In the genomic region with DNA sequence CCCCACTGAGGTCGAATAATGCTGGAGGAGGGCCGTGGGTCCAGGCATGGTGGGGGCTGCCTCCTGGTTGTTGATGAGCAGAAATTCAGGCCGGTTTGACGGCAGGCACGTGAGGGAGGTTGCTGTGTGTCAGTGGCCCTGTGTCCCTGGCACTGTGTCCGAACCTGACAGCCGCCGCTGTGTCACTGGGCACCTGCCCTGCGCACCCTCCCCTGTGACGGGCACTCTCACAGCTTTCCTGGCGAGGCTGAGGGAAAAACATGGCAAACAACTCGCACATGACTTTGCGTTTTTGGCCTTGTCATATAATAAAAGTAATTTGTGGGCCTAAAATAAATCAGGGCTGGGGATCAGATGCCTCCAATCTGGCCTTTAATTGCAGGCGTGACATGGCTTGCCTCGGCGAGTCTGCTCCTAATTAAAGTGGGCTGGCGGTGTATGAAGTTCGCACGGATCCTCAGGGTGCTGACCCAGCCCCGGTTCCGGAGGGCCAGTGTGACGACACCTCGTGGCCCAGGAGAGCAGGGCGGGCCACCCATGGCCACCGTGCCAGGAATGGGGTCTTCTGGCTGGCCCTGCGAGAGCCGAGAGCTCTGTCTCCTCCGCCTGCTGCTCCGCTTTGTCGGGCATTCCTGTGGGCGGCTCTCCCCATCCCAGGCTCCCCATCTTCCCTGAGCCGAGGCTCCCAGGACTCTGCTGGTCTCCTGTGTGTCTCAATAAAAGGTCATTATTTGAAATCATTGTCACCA, we compare ENCODE assay signal across 26 cellular contexts.
DNase-seq lines count a peak whose midpoint lies in the region; ATAC-seq and TF ChIP-seq lines count a peak whose summit lies in the region.
"Had no signal": no experiment of that assay in that cellular context is flagged by ENCODE, and none has a peak within 500 bp of the region (broad histone marks: within the 10 kb centered on the region; RNA-seq: fewer than 3 reads in every experiment).

No MANE protein-coding gene starts in this region.

- no peak overlapping the region for H3K23ac ChIP-seq in neuronal stem cell (ENCODE audit: low read depth, low read length, poor library complexity)

- peak overlapping the region; percentile 88 for H2BK120ac ChIP-seq in neuronal stem cell (ENCODE audit: low read depth, low read length)

- H3K27ac ChIP-seq in neuronal stem cell (replicated peaks; ENCODE audit: low read length): peak overlapping the region; percentile 63
- H3K27ac ChIP-seq: colonic mucosa, thyroid gland had no signal

- H3K14ac ChIP-seq in neuronal stem cell (ENCODE audit: low read length): peak overlapping the region; percentile 67

- H3K4me1 ChIP-seq in neuronal stem cell (ENCODE audit: control insufficient read depth in 2 of 2, insufficient read depth in 1 of 2, low read depth in 1 of 2, low read length in 2 of 2): peaks cover 14 to 23% of the 10 kb centered on the region in 2 donors
- H3K4me1 ChIP-seq: colonic mucosa had no signal

- H4K91ac ChIP-seq in neuronal stem cell (ENCODE audit: low read depth, low read length, poor library complexity): no peak overlapping the region

- H3K4me3 ChIP-seq in AG10803 (ENCODE audit: low read length) (no peak overlapping the region), fibroblast of villous mesenchyme (ENCODE audit: low read depth, low read length) (no peak overlapping the region), neuronal stem cell (ENCODE audit: low read length in 2 of 2) (peak overlapping the region in 1 of 2 donors; percentile 41)
- H3K4me3 ChIP-seq: colonic mucosa, heart right ventricle, thyroid gland had no signal

- TF ChIP-seq CTCF in AG10803 (conservative IDR thresholded peaks at IDR 0.05; ENCODE audit: low read length) (no peak), fibroblast of villous mesenchyme (IDR thresholded peaks at IDR 0.05; ENCODE audit: insufficient read depth, low read depth, low read length) (no peak)

- peak overlapping the region; percentile 85 for H2AK5ac ChIP-seq in neuronal stem cell (ENCODE audit: low read depth, low read length)

- peaks cover 4% of the 10 kb centered on the region for H3K79me1 ChIP-seq in neuronal stem cell (ENCODE audit: low read depth, low read length)

- peaks cover 9 to 17% of the 10 kb centered on the region in 2 donors for H3K9me3 ChIP-seq in neuronal stem cell (replicated peaks in 1 of 2; ENCODE audit: control insufficient read depth in 2 of 2, insufficient read depth in 1 of 2, low read depth in 1 of 2, low read length in 2 of 2)
- H3K9me3 ChIP-seq: colonic mucosa, SK-N-SH, thyroid gland had no signal

- no peak overlapping the region for H2BK12ac ChIP-seq in neuronal stem cell (ENCODE audit: low read length)

- peak overlapping the region; percentile 76 for H3K18ac ChIP-seq in neuronal stem cell (ENCODE audit: low read length)

- H2AFZ ChIP-seq in neuronal stem cell (ENCODE audit: low read length): no peak overlapping the region

- DNase-seq in AG10803 (ENCODE audit: low read depth) (peak; percentile 50), NCI-H1694 (lab: John Stamatoyannopoulos, UW) (peak; percentile 7), fibroblast of villous mesenchyme (ENCODE audit: low read depth) (peak; percentile 21), neuronal stem cell (ENCODE audit: low spot score) (no peak), HCEC 1CT (no peak), NCI-H146 (lab: John Stamatoyannopoulos, UW) (no peak)
- DNase-seq: ACHN; activated CD4-positive, alpha-beta memory T cell treated with anti-CD3 and anti-CD28 coated beads for 36 hours; activated CD8-positive, alpha-beta memory T cell treated with anti-CD3 and anti-CD28 coated beads, Interleukin-2, amount 50 U/mL, for 4 hours; activated naive CD4-positive, alpha-beta T cell treated with anti-CD3 and anti-CD28 coated beads, Interleukin-2, amount 10 ng/mL, durations not matched to agents 7 days and 5 days; colonic mucosa; DMS79; effector CD8-positive, alpha-beta T cell; GF-D8; heart right ventricle; Karpas-422; kidney glomerular epithelial cell; NCI-H2029; NCI-H345; NCI-H748 treated with DMSO at 0.1 percent for 48 hours; nucleus accumbens; SK-N-SH; small intestine; thyroid gland had no signal

- H3K9ac ChIP-seq in neuronal stem cell (ENCODE audit: low read depth, low read length, poor library complexity): peak overlapping the region; percentile 84
- H3K9ac ChIP-seq: SK-N-SH had no signal

- no peaks in the 10 kb centered on the region for H3K27me3 ChIP-seq in neuronal stem cell (ENCODE audit: control insufficient read depth in 3 of 3, insufficient read depth in 3 of 3, low read depth in 1 of 3, low read length in 3 of 3)
- H3K27me3 ChIP-seq: colonic mucosa, heart right ventricle, thyroid gland had no signal

- H4K8ac ChIP-seq in neuronal stem cell (ENCODE audit: low read depth, low read length): no peak overlapping the region

- no peak overlapping the region for H2BK5ac ChIP-seq in neuronal stem cell (ENCODE audit: low read length)

- no peak overlapping the region for H3K4me2 ChIP-seq in neuronal stem cell (ENCODE audit: insufficient read depth, low read length, poor library complexity, severe bottlenecking)
- H3K4me2 ChIP-seq: SK-N-SH had no signal

- no peak for ATAC-seq in HG02623 (IDR thresholded peaks at IDR 0.05; ENCODE audit: unreplicated experiment)
- ATAC-seq: activated CD4-positive, CD25-positive, alpha-beta regulatory T cell treated with anti-CD3 and anti-CD28 coated beads, Interleukin-2, amount 50 U/mL, for 24 hours had no signal

- H3K36me3 ChIP-seq in neuronal stem cell (replicated peaks in 1 of 2; ENCODE audit: control insufficient read depth in 2 of 2, insufficient read depth in 2 of 2, low read length in 2 of 2): peaks cover 12 to 72% of the 10 kb centered on the region in 2 donors
- H3K36me3 ChIP-seq: colonic mucosa had no signal

- no CpG with 5 or more reads among the region's 32 CpGs for WGBS in neuronal stem cell (ENCODE audit: extremely low coverage in 2 of 2, insufficient read length in 2 of 2, insufficient replicate concordance in 1 of 2), 2 donors

- H3K4ac ChIP-seq in neuronal stem cell (ENCODE audit: low read length): no peak overlapping the region

- H2BK15ac ChIP-seq in neuronal stem cell (ENCODE audit: low read length): no peak overlapping the region

Comparison
In these comparisons a context has a peak if more than half of its experiments do, and no peak if none do; other contexts are left out.
1. DNase-seq: peak in AG10803 (single experiment), NCI-H1694 (single experiment) and fibroblast of villous mesenchyme (single experiment); none in neuronal stem cell (single experiment), HCEC 1CT (single experiment) and NCI-H146 (single experiment).